ENCODE assay signal across 25 cellular contexts in genomic region chr16:52235186-52235585, GRCh38.
"Had no signal": no experiment of that assay in that cellular context is flagged by ENCODE, and none has a peak within 500 bp of the region (broad histone marks: within the 10 kb centered on the region; RNA-seq: fewer than 3 reads in every experiment).

No MANE protein-coding gene starts in this region.

- H3K4me3 ChIP-seq: colonic mucosa, coronary artery, dorsolateral prefrontal cortex, esophagus muscularis mucosa, esophagus squamous epithelium, gastrocnemius medialis, gastroesophageal sphincter, heart left ventricle, heart right ventricle had no signal

- H3K9me3 ChIP-seq: colonic mucosa, esophagus muscularis mucosa, esophagus squamous epithelium, gastrocnemius medialis, gastroesophageal sphincter, heart left ventricle had no signal

- H3K4me1 ChIP-seq: colonic mucosa, esophagus muscularis mucosa, esophagus squamous epithelium, foreskin keratinocyte, gastrocnemius medialis, gastroesophageal sphincter, heart left ventricle, heart right ventricle had no signal

- H3K27ac Mint-ChIP-seq: dendritic cell treated with granulocyte-macrophage colony-stimulating factor and Interleukin-4, amounts not matched to agents 40 ng/mL and 50 ng/mL, for 4 days; effector memory CD8-positive, alpha-beta T cell; endodermal cell had no signal

- H3K36me3 ChIP-seq: colonic mucosa, esophagus muscularis mucosa, esophagus squamous epithelium, gastrocnemius medialis, gastroesophageal sphincter, heart left ventricle, heart right ventricle had no signal

- H3K27ac ChIP-seq: colonic mucosa, coronary artery, dorsolateral prefrontal cortex, epithelial cell of prostate, esophagus muscularis mucosa, esophagus squamous epithelium, foreskin keratinocyte, gastrocnemius medialis, gastroesophageal sphincter, heart left ventricle, heart right ventricle had no signal

- H3K4me3 Mint-ChIP-seq: dendritic cell treated with granulocyte-macrophage colony-stimulating factor and Interleukin-4, amounts not matched to agents 40 ng/mL and 50 ng/mL, for 4 days; effector memory CD8-positive, alpha-beta T cell; endodermal cell had no signal

- H3K27me3 Mint-ChIP-seq: dendritic cell treated with granulocyte-macrophage colony-stimulating factor and Interleukin-4, amounts not matched to agents 40 ng/mL and 50 ng/mL, for 4 days; effector memory CD8-positive, alpha-beta T cell had no signal

- ATAC-seq: effector memory CD8-positive, alpha-beta T cell; esophagus mucosa; foreskin keratinocyte; gastrocnemius medialis; gastroesophageal sphincter; heart left ventricle; heart right ventricle had no signal

- DNase-seq: colonic mucosa; cortex of kidney; dermis blood vessel endothelial cell; dorsolateral prefrontal cortex; effector CD4-positive, alpha-beta T cell; effector CD8-positive, alpha-beta T cell; effector memory CD4-positive, alpha-beta T cell; effector memory CD8-positive, alpha-beta T cell; endodermal cell; erythroblast; esophagus squamous epithelium; foreskin fibroblast; foreskin keratinocyte; foreskin melanocyte; gastrocnemius medialis; glutamatergic neuron; head of caudate nucleus; heart left ventricle; heart right ventricle had no signal

- H3K27me3 ChIP-seq: colonic mucosa, dorsolateral prefrontal cortex, esophagus muscularis mucosa, esophagus squamous epithelium, foreskin keratinocyte, gastrocnemius medialis, gastroesophageal sphincter, heart left ventricle, heart right ventricle had no signal
